ENCODE assay signal across 37 cellular contexts in genomic region chr14:23627961-23628360, GRCh38. TPM values are rescaled to one million over a fixed set of nuclear protein-coding genes. Genes with fewer than 3 reads are reported as not detected.
"Had no signal": no experiment of that assay in that cellular context is flagged by ENCODE, and none has a peak within 500 bp of the region (broad histone marks: within the 10 kb centered on the region; RNA-seq: fewer than 3 reads in every experiment).

No MANE protein-coding gene starts in this region.

- H3K9me3 ChIP-seq: adrenal gland, Peyer's patch had no signal

- H3K27ac ChIP-seq: adrenal gland, Peyer's patch, SJSA1 had no signal

- H3K4me1 ChIP-seq: Peyer's patch, SJSA1 had no signal

- DNase-seq: activated CD4-positive, alpha-beta T cell treated with anti-CD3 and anti-CD28 coated beads for 36 hours; activated CD4-positive, alpha-beta T cell treated with anti-CD3 and anti-CD28 coated beads, Interleukin-2, amount 10 ng/mL, durations not matched to agents 7 days and 5 days; activated CD4-positive, alpha-beta T cell treated with anti-CD3 and anti-CD28 coated beads, Interleukin-2, amount 50 U/mL, for 48 hours; activated CD8-positive, alpha-beta T cell treated with anti-CD3 and anti-CD28 coated beads, Interleukin-2, amount 10 ng/mL, durations not matched to agents 7 days and 5 days; activated gamma-delta T cell; activated naive CD4-positive, alpha-beta T cell treated with Interleukin-2 at 50 U/mL for 16 hours; activated naive CD8-positive, alpha-beta T cell treated with anti-CD3 and anti-CD28 coated beads, Interleukin-2, amount 10 ng/mL, durations not matched to agents 7 days and 5 days; activated T-cell treated with anti-CD3 and anti-CD28 coated beads, Interleukin-2, amount 50 U/mL, for 24 hours; anterior cingulate cortex; caudate nucleus; cerebellar nuclear complex; MM.1S; MV-4-11; NCI-H1092; NCI-H1436 treated with DMSO at 0.1 percent for 48 hours; NCI-H1694 treated with DMSO at 0.1 percent for 48 hours; NCI-H2029; NCI-H510A; NCI-H526; NCI-H748 treated with DMSO at 0.1 percent for 48 hours; NK-92 treated with Interleukin-12 subunit alpha and Interleukin-12 subunit beta, amount 100 ng/mL, for 24 hours; PC-3; Peyer's patch; RPMI8226; SHP77 treated with DMSO at 0.1 percent for 48 hours; SK-N-SH had no signal

- H3K4me2 ChIP-seq: SK-N-SH had no signal

- H3K36me3 Mint-ChIP-seq: activated naive CD4-positive, alpha-beta T cell treated with anti-CD3 and anti-CD28 coated beads, Interleukin-2, amount 50 U/mL, for 24 hours; activated naive CD8-positive, alpha-beta T cell treated with anti-CD3 and anti-CD28 coated beads, Interleukin-2, amount 10 ng/mL, durations not matched to agents 7 days and 5 days; brain had no signal

- H3K27ac Mint-ChIP-seq: activated CD4-positive, alpha-beta T cell treated with anti-CD3 and anti-CD28 coated beads for 36 hours; activated CD4-positive, alpha-beta T cell treated with anti-CD3 and anti-CD28 coated beads, Interleukin-2, amount 10 ng/mL, durations not matched to agents 7 days and 5 days; activated CD8-positive, alpha-beta T cell treated with anti-CD3 and anti-CD28 coated beads, Interleukin-2, amount 10 ng/mL, durations not matched to agents 7 days and 5 days; activated naive CD4-positive, alpha-beta T cell treated with anti-CD3 and anti-CD28 coated beads, Interleukin-2, amount 50 U/mL, for 24 hours; activated naive CD8-positive, alpha-beta T cell treated with anti-CD3 and anti-CD28 coated beads, Interleukin-2, amount 10 ng/mL, durations not matched to agents 7 days and 5 days; activated T-cell treated with anti-CD3 and anti-CD28 coated beads, Interleukin-2, amount 50 U/mL, for 24 hours; activated T-helper 2 cell treated with anti-CD3 and anti-CD28 coated beads, Interferon-gamma antibody, Interleukin-2, Interleukin-4, amounts not matched to agents 10 μg/mL and 5 μg/mL and 100 μg/mL, durations not matched to agents 14 hours and 24 hours and 36 hours; brain; T-helper 1 cell treated with Interleukin-12 subunit alpha and Interleukin-12 subunit beta and Interleukin-4 antibody, amounts not matched to agents 30 μg/mL and 1 μg/mL, for 36 hours; T-helper 2 cell treated with Interferon-gamma antibody and Interleukin-4, amounts not matched to agents 5 μg/mL and 100 μg/mL, for 36 hours had no signal

- H3K9ac ChIP-seq: SK-N-SH had no signal

- H3K4me3 Mint-ChIP-seq: activated CD4-positive, alpha-beta T cell treated with anti-CD3 and anti-CD28 coated beads for 36 hours; activated CD4-positive, alpha-beta T cell treated with anti-CD3 and anti-CD28 coated beads, Interleukin-2, amount 10 ng/mL, durations not matched to agents 7 days and 5 days; activated CD8-positive, alpha-beta T cell treated with anti-CD3 and anti-CD28 coated beads, Interleukin-2, amount 10 ng/mL, durations not matched to agents 7 days and 5 days; activated naive CD4-positive, alpha-beta T cell treated with anti-CD3 and anti-CD28 coated beads, Interleukin-2, amount 50 U/mL, for 24 hours; activated naive CD8-positive, alpha-beta T cell treated with anti-CD3 and anti-CD28 coated beads, Interleukin-2, amount 10 ng/mL, durations not matched to agents 7 days and 5 days; activated T-cell treated with anti-CD3 and anti-CD28 coated beads, Interleukin-2, amount 50 U/mL, for 24 hours; brain; T-helper 1 cell treated with Interleukin-12 subunit alpha and Interleukin-12 subunit beta and Interleukin-4 antibody, amounts not matched to agents 30 μg/mL and 1 μg/mL, for 36 hours; T-helper 2 cell treated with Interferon-gamma antibody and Interleukin-4, amounts not matched to agents 5 μg/mL and 100 μg/mL, for 36 hours had no signal

- H3K4me3 ChIP-seq: adrenal gland, Peyer's patch, SJSA1 had no signal

- ATAC-seq: activated CD4-positive, alpha-beta T cell treated with anti-CD3 and anti-CD28 coated beads for 36 hours; activated CD4-positive, CD25-positive, alpha-beta regulatory T cell treated with anti-CD3 and anti-CD28 coated beads, Interleukin-2, amount 50 U/mL, for 24 hours; activated CD8-positive, alpha-beta T cell treated with anti-CD3 and anti-CD28 coated beads, Interleukin-2, amount 10 ng/mL, durations not matched to agents 7 days and 5 days; PC-3 had no signal

- H3K27me3 ChIP-seq: adrenal gland, Peyer's patch, SJSA1 had no signal

- FAIRE-seq: bronchial epithelial cell, TTC549 had no signal

- H3K36me3 ChIP-seq: adrenal gland, Peyer's patch, SJSA1 had no signal

RNA-seq across cellular contexts. Expression of gene DHRS2, which starts 8.2 kb away (rescaled TPM):
- total RNA-seq: bronchial epithelial cell, Peyer's patch had no signal

RNA-seq across cellular contexts. Expression of gene JPH4, which starts 49.4 kb away (rescaled TPM):
- total RNA-seq: activated CD4-positive, alpha-beta T cell treated with anti-CD3 and anti-CD28 coated beads for 36 hours; activated CD4-positive, alpha-beta T cell treated with anti-CD3 and anti-CD28 coated beads, Interleukin-2, amount 10 ng/mL, durations not matched to agents 7 days and 5 days; activated CD8-positive, alpha-beta T cell treated with anti-CD3 and anti-CD28 coated beads, Interleukin-2, amount 10 ng/mL, durations not matched to agents 7 days and 5 days; activated naive CD8-positive, alpha-beta T cell treated with anti-CD3 and anti-CD28 coated beads, Interleukin-2, amount 10 ng/mL, durations not matched to agents 7 days and 5 days; bronchial epithelial cell; LHCN-M2; PC-3; SJSA1 had no signal
